14 cellular contexts compared by ENCODE assay signal in genomic region chr7:17532861-17533404, GRCh38.
DNase-seq lines count a peak whose midpoint lies in the region; ATAC-seq and TF ChIP-seq lines count a peak whose summit lies in the region.
"Had no signal": no experiment of that assay in that cellular context is flagged by ENCODE, and none has a peak within 500 bp of the region (broad histone marks: within the 10 kb centered on the region; RNA-seq: fewer than 3 reads in every experiment).

No MANE protein-coding gene starts in this region.

- H3K27ac ChIP-seq in brain microvascular endothelial cell, result peak overlapping the region; percentile 71
- H3K27ac ChIP-seq in lower lobe of right lung, result no peak overlapping the region

- in situ Hi-C loops in brain microvascular endothelial cell (cut with HindIII; ENCODE audit: low pct_ligation_motif_present, low sequenced_read_pairs), result no loop called here

- DNase-seq in AG10803 (ENCODE audit: low read depth) (peak; percentile 96), MG63 (peak; percentile 60), brain microvascular endothelial cell (peak; percentile 89), lower lobe of right lung (no peak), islet precursor cell (no peak)
- no peak for DNase-seq in stimulated activated CD4-positive, alpha-beta T cell treated with anti-CD3 and anti-CD28 coated beads, Interleukin-4, amount 100 ng/mL, for 1 hour
- DNase-seq: activated B cell treated with CpG ODN at 0.5 μM for 24 hours; activated naive CD4-positive, alpha-beta T cell; CD8-positive, alpha-beta memory T cell; NCI-H526 treated with DMSO at 0.1 percent for 48 hours; stimulated activated CD4-positive, alpha-beta T cell treated with anti-CD3 and anti-CD28 coated beads, Interleukin-15, amount 100 ng/mL, for 24 hours had no signal

- no peak overlapping the region for H3K4me3 ChIP-seq in AG10803 (ENCODE audit: low read length)
- no peak overlapping the region for H3K4me3 ChIP-seq in MG63
- no peak overlapping the region for H3K4me3 ChIP-seq in brain microvascular endothelial cell (ENCODE audit: low read depth, low read length)
- no peak overlapping the region for H3K4me3 ChIP-seq in lower lobe of right lung
- H3K4me3 ChIP-seq: suprapubic skin had no signal

- H3K36me3 ChIP-seq in MG63, result no peaks in the 10 kb centered on the region
- H3K36me3 ChIP-seq in brain microvascular endothelial cell (replicated peaks), result no peaks in the 10 kb centered on the region
- no peaks in the 10 kb centered on the region for H3K36me3 ChIP-seq in lower lobe of right lung
- H3K36me3 ChIP-seq: suprapubic skin had no signal

- no peaks in the 10 kb centered on the region for H3K4me1 ChIP-seq in lower lobe of right lung
- H3K4me1 ChIP-seq: suprapubic skin had no signal

- intact Hi-C loops in lower lobe of right lung (cut with DNase I), result no loop called here

- H3K27me3 ChIP-seq in MG63, result no peaks in the 10 kb centered on the region
- H3K27me3 ChIP-seq in brain microvascular endothelial cell (replicated peaks), result no peaks in the 10 kb centered on the region
- no peaks in the 10 kb centered on the region for H3K27me3 ChIP-seq in lower lobe of right lung (ENCODE audit: low read depth)
- H3K27me3 ChIP-seq: suprapubic skin had no signal

- H3K9me3 ChIP-seq in MG63 (no peaks in the 10 kb centered on the region), lower lobe of right lung (no peaks in the 10 kb centered on the region)
- H3K9me3 ChIP-seq: suprapubic skin had no signal

- no peak for TF ChIP-seq CTCF in AG10803 (conservative IDR thresholded peaks at IDR 0.05; ENCODE audit: low read length)
- TF ChIP-seq CTCF in brain microvascular endothelial cell (IDR thresholded peaks at IDR 0.05; ENCODE audit: low read depth, low read length, missing control alignments), result no peak
- TF ChIP-seq CTCF in lower lobe of right lung (IDR thresholded peaks at IDR 0.05), result no peak

- ATAC-seq in lower lobe of right lung (peak; percentile 68 to 74), GM21717 (IDR thresholded peaks at IDR 0.05; ENCODE audit: unreplicated experiment) (no peak), GM18873 (IDR thresholded peaks at IDR 0.05; ENCODE audit: low FRiP score, unreplicated experiment) (no peak)

Comparison
In these comparisons a context has a peak if more than half of its experiments do, and no peak if none do; other contexts are left out.
1. DNase-seq: peak in AG10803 (single experiment), MG63 (single experiment) and brain microvascular endothelial cell (single experiment); none in lower lobe of right lung (single experiment), islet precursor cell (single experiment) and stimulated activated CD4-positive, alpha-beta T cell treated with anti-CD3 and anti-CD28 coated beads, Interleukin-4, amount 100 ng/mL, for 1 hour (single experiment).
2. ATAC-seq: peak in lower lobe of right lung (2 of 2); none in GM21717 (single experiment) and GM18873 (single experiment).